In the genomic region with DNA sequence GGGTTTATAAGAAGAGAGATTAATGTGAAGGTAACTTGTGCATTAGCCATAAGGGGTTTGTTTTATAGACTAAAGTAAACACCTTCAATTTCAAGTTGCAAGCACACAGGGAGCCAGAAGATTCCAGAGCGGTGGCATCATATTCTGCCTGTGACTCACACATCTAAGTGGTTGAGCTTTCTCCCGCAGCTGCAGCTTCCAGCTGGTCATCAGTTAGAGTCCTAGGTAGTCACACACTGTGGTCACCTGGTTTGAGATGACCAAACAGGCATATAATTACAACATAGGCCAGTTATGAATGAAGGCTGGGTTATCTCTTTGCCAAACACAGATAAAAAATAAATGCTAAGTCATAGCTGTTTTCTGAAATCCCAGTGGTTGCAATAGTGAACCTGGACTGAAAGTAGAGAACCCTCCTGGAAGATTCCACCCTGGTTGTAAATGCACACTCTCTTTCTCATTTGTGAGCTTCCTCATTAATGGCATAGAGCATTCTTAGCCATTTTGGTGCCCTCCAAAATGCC, we compare ENCODE assay signal across 9 cellular contexts.
DNase-seq lines count a peak whose midpoint lies in the region; ATAC-seq, FAIRE-seq and TF ChIP-seq lines count a peak whose summit lies in the region.
"Had no signal": no experiment of that assay in that cellular context is flagged by ENCODE, and none has a peak within 500 bp of the region (broad histone marks: within the 10 kb centered on the region; RNA-seq: fewer than 3 reads in every experiment).

No MANE protein-coding gene starts in this region.

- no peaks in the 10 kb centered on the region for H3K27me3 ChIP-seq in kidney epithelial cell (ENCODE audit: control insufficient read depth, insufficient read depth, low read length)

- DNase-seq in ACHN = peak; percentile 96
- peak; percentile 82 for DNase-seq in amniotic stem cell (lab: John Stamatoyannopoulos, UW)
- peak; percentile 98 for DNase-seq in kidney epithelial cell (ENCODE audit: low read depth)
- DNase-seq in activated naive CD4-positive, alpha-beta T cell treated with anti-CD3 and anti-CD28 coated beads for 36 hours = no peak
- DNase-seq in GM20000 (ENCODE audit: low spot score) = no peak
- no peak for DNase-seq in frontal cortex (ENCODE audit: low spot score in 2 of 2)

- no peak overlapping the region for H3K4me3 Mint-ChIP-seq in activated naive CD4-positive, alpha-beta T cell treated with anti-CD3 and anti-CD28 coated beads for 36 hours

- FAIRE-seq in frontal cortex (lab: Jason Lieb, UNC) = no peak
- FAIRE-seq: G401.6 had no signal

- H3K4me3 ChIP-seq in kidney epithelial cell (ENCODE audit: low read depth, low read length) = no peak overlapping the region

- peak; percentile 14; the same call in 1 of the 2 replicates for TF ChIP-seq RAD21 in Ishikawa (IDR thresholded peaks at IDR 0.05; ENCODE audit: low read depth)

- no peak overlapping the region for H3K27ac Mint-ChIP-seq in activated naive CD4-positive, alpha-beta T cell treated with anti-CD3 and anti-CD28 coated beads for 36 hours

- TF ChIP-seq CTCF in kidney epithelial cell (IDR thresholded peaks at IDR 0.05; ENCODE audit: insufficient read depth, low read length, poor library complexity, severe bottlenecking) (no peak), GM20000 (IDR thresholded peaks at IDR 0.05; ENCODE audit: extremely low read depth, missing control alignments) (no peak)

- H3K27me3 Mint-ChIP-seq in activated naive CD4-positive, alpha-beta T cell treated with anti-CD3 and anti-CD28 coated beads for 36 hours (ENCODE audit: low read depth) = no peaks in the 10 kb centered on the region

- H3K4me1 Mint-ChIP-seq in activated naive CD4-positive, alpha-beta T cell treated with anti-CD3 and anti-CD28 coated beads for 36 hours (ENCODE audit: low read depth) = peaks cover 13% of the 10 kb centered on the region

- CTCF ChIA-PET in activated naive CD4-positive, alpha-beta T cell treated with anti-CD3 and anti-CD28 coated beads for 36 hours (lab: Charles Lee) = interaction anchor here (0.7 kb wide), 1 partner anchor 255 kb away, joined by 3 read pairs; no protein-coding TSS in a partner anchor

- no peak for ATAC-seq in GM19463 (IDR thresholded peaks at IDR 0.05; ENCODE audit: unreplicated experiment)

- H3K36me3 Mint-ChIP-seq in activated naive CD4-positive, alpha-beta T cell treated with anti-CD3 and anti-CD28 coated beads for 36 hours (ENCODE audit: low read depth) = peaks cover 12% of the 10 kb centered on the region

- H3K36me3 ChIP-seq in kidney epithelial cell (ENCODE audit: control insufficient read depth, insufficient read depth, low read length) = no peaks in the 10 kb centered on the region

- peak; percentile 35; the same call in 1 of the 2 replicates for TF ChIP-seq EP300 in Ishikawa (IDR thresholded peaks at IDR 0.05; ENCODE audit: borderline replicate concordance)

- H3K9me3 Mint-ChIP-seq in activated naive CD4-positive, alpha-beta T cell treated with anti-CD3 and anti-CD28 coated beads for 36 hours = peaks cover 5% of the 10 kb centered on the region

- intact Hi-C loops in activated naive CD4-positive, alpha-beta T cell treated with anti-CD3 and anti-CD28 coated beads for 36 hours (cut with micrococcal nuclease) = no loop called here

- in situ Hi-C loops in ACHN (cut with HindIII; ENCODE audit: low pct_ligation_motif_present, low pct_unique_long_range_greater_than_20kb, low sequenced_read_pairs) = no loop called here

TF ChIP-seq in Ishikawa, 13 proteins besides CTCF, POLR2A, EP300 and RAD21:
- TF ChIP-seq CREB1 (IDR thresholded peaks at IDR 0.05; ENCODE audit: low read depth) (no peak), TEAD4 (IDR thresholded peaks at IDR 0.05) (peak; percentile 78), MAX (IDR thresholded peaks at IDR 0.05) (peak; percentile 46; the same call in 1 of the 2 replicates), CEBPB (IDR thresholded peaks at IDR 0.05) (0 out of 2 replicates have a peak, but pooled peaks have one; percentile 15), TAF1 (IDR thresholded peaks at IDR 0.05; ENCODE audit: low read depth) (no peak), ZBTB7A (IDR thresholded peaks at IDR 0.05; ENCODE audit: low read depth) (no peak), TCF12 (IDR thresholded peaks at IDR 0.05; ENCODE audit: low read depth) (peak; percentile 44; the same call in 1 of the 2 replicates)
- TF ChIP-seq, protein P1, sequence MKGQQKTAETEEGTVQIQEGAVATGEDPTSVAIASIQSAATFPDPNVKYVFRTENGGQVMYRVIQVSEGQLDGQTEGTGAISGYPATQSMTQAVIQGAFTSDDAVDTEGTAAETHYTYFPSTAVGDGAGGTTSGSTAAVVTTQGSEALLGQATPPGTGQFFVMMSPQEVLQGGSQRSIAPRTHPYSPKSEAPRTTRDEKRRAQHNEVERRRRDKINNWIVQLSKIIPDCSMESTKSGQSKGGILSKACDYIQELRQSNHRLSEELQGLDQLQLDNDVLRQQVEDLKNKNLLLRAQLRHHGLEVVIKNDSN (IDR thresholded peaks at IDR 0.05) = 0 out of 2 replicates have a peak, but pooled peaks have one; percentile 45

Comparison
In these comparisons a context has a peak if more than half of its experiments do, and no peak if none do; other contexts are left out.
1. DNase-seq: peak in ACHN (single experiment), amniotic stem cell (single experiment) and kidney epithelial cell (single experiment); none in activated naive CD4-positive, alpha-beta T cell treated with anti-CD3 and anti-CD28 coated beads for 36 hours (single experiment), GM20000 (single experiment) and frontal cortex (0 of 2).